Comparison of ENCODE assay signal across 22 cellular contexts in the genomic region with DNA sequence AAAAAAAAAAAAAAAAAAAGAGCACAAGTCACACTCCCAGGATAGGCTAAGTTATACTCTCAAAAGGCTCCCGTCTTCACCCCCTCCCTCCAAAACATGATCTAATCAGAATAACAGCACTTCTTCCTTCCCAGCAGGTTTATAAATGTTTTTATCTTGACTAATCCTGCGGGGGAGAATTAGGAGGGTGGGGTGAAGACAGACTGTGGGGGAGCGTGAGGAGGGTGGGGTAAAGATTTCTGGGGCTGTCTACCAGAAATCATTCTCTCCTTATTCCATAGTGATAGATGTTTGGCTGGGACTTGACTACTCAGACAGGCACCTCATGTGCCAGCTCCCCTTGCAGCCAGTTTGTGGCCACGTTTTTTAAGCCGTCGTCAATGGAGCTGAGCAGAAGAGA.
"Had no signal": no experiment of that assay in that cellular context is flagged by ENCODE, and none has a peak within 500 bp of the region (broad histone marks: within the 10 kb centered on the region; RNA-seq: fewer than 3 reads in every experiment).

No MANE protein-coding gene starts in this region.

- H3K9me3 Mint-ChIP-seq: effector memory CD8-positive, alpha-beta T cell; memory B cell; nephron; stimulated activated naive B cell treated with anti-CD40 and anti-IgM and Interleukin-4, amounts not matched to agents 10 μg/mL and 1 μg/mL and 100 μg/mL, for 72 hours; stimulated activated naive CD8-positive, alpha-beta T cell treated with anti-CD3 and anti-CD28 coated beads, Interleukin-15, amount 100 ng/mL, for 72 hours had no signal

- H3K4me3 ChIP-seq: esophagus muscularis mucosa, gastrocnemius medialis, left ventricle myocardium inferior, lower lobe of right lung, psoas muscle, sigmoid colon, skin epidermis, testis, tibial nerve, upper lobe of right lung, vagina had no signal

- H3K9me3 ChIP-seq: esophagus muscularis mucosa, gastrocnemius medialis, left ventricle myocardium inferior, lower lobe of right lung, psoas muscle, sigmoid colon, testis, tibial nerve, upper lobe of right lung, vagina had no signal

- H3K4me1 ChIP-seq: left ventricle myocardium inferior, testis, upper lobe of right lung, vagina had no signal

- ATAC-seq: gastrocnemius medialis; psoas muscle; stimulated activated naive CD8-positive, alpha-beta T cell treated with anti-CD3 and anti-CD28 coated beads, Interleukin-15, amount 100 ng/mL, for 72 hours had no signal

- H3K27ac ChIP-seq: epithelial cell of prostate, esophagus muscularis mucosa, gastrocnemius medialis, left ventricle myocardium inferior, lower lobe of right lung, psoas muscle, sigmoid colon, skin epidermis, testis, tibial nerve, upper lobe of right lung, vagina had no signal

- H3K36me3 Mint-ChIP-seq: memory B cell; stimulated activated naive B cell treated with anti-CD40 and anti-IgM and Interleukin-4, amounts not matched to agents 10 μg/mL and 1 μg/mL and 100 μg/mL, for 72 hours had no signal

- DNase-seq: effector memory CD8-positive, alpha-beta T cell; gastrocnemius medialis; left cardiac atrium; left ventricle myocardium inferior; lower lobe of right lung; midbrain; psoas muscle; sigmoid colon; stimulated activated CD4-positive, alpha-beta T cell treated with anti-CD3 and anti-CD28 coated beads, Interleukin-2, amount 100 ng/mL, for 24 hours; stimulated activated CD4-positive, alpha-beta T cell treated with anti-CD3 and anti-CD28 coated beads, Interleukin-4, amount 100 ng/mL, for 4 hours; stimulated activated naive B cell treated with anti-CD40 and anti-IgM and Interleukin-4, amounts not matched to agents 10 μg/mL and 1 μg/mL and 100 μg/mL, for 72 hours; stimulated activated naive CD8-positive, alpha-beta T cell treated with anti-CD3 and anti-CD28 coated beads, Interleukin-15, amount 100 ng/mL, for 72 hours; testis; upper lobe of right lung had no signal

- H3K4me3 Mint-ChIP-seq: effector memory CD8-positive, alpha-beta T cell; nephron; stimulated activated naive CD8-positive, alpha-beta T cell treated with anti-CD3 and anti-CD28 coated beads, Interleukin-15, amount 100 ng/mL, for 72 hours had no signal

- H3K27ac Mint-ChIP-seq: effector memory CD8-positive, alpha-beta T cell; memory B cell; nephron; stimulated activated naive B cell treated with anti-CD40 and anti-IgM and Interleukin-4, amounts not matched to agents 10 μg/mL and 1 μg/mL and 100 μg/mL, for 72 hours; stimulated activated naive CD8-positive, alpha-beta T cell treated with anti-CD3 and anti-CD28 coated beads, Interleukin-15, amount 100 ng/mL, for 72 hours had no signal

- FAIRE-seq: keratinocyte had no signal

- H3K36me3 ChIP-seq: esophagus muscularis mucosa, gastrocnemius medialis, left ventricle myocardium inferior, lower lobe of right lung, sigmoid colon, tibial nerve, upper lobe of right lung, vagina had no signal

- H3K27me3 ChIP-seq: gastrocnemius medialis, sigmoid colon, testis, tibial nerve, upper lobe of right lung, vagina had no signal
